18 cellular contexts compared by ENCODE assay signal in the genomic region with DNA sequence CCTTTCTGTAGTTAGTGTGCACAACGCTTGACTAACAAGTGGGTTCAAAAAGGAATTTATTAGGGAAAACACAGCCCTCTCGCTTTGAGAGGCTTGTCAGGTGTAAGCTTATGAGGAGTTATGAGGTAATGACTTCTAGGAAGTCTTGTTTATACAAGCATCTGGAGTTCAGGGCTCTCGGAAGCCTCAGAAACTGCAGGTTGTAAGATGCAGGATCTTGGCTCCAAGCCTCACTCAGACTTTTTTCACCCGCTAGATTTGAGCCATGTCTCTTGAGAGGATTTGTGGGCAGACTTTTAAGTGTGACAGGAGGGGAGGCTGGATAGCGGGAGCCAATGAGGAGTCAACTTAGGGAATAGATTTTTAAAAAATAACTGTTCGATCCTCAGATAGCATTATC.
"Had no signal": no experiment of that assay in that cellular context is flagged by ENCODE, and none has a peak within 500 bp of the region (broad histone marks: within the 10 kb centered on the region; RNA-seq: fewer than 3 reads in every experiment).

No MANE protein-coding gene starts in this region.

- H3K9me3 ChIP-seq: psoas muscle, right lobe of liver, thoracic aorta had no signal

- H3K36me3 ChIP-seq: right lobe of liver, thoracic aorta, WERI-Rb-1 had no signal

- H3K36me3 Mint-ChIP-seq: activated naive CD8-positive, alpha-beta T cell; stimulated activated effector memory CD8-positive, alpha-beta T cell treated with anti-CD3 and anti-CD28 coated beads, Interleukin-12 subunit alpha, Interleukin-12 subunit beta, amount 100 ng/mL, for 72 hours had no signal

- H3K27me3 Mint-ChIP-seq: activated naive CD8-positive, alpha-beta T cell had no signal

- H3K4me1 Mint-ChIP-seq: stimulated activated effector memory CD8-positive, alpha-beta T cell treated with anti-CD3 and anti-CD28 coated beads, Interleukin-12 subunit alpha, Interleukin-12 subunit beta, amount 100 ng/mL, for 72 hours had no signal

- H3K4me3 Mint-ChIP-seq: activated naive CD8-positive, alpha-beta T cell; nephron progenitor cell; stimulated activated effector memory CD8-positive, alpha-beta T cell treated with anti-CD3 and anti-CD28 coated beads, Interleukin-12 subunit alpha, Interleukin-12 subunit beta, amount 100 ng/mL, for 72 hours had no signal

- H3K27ac Mint-ChIP-seq: activated naive CD8-positive, alpha-beta T cell; nephron progenitor cell; stimulated activated effector memory CD8-positive, alpha-beta T cell treated with anti-CD3 and anti-CD28 coated beads, Interleukin-12 subunit alpha, Interleukin-12 subunit beta, amount 100 ng/mL, for 72 hours had no signal

- H3K27ac ChIP-seq: psoas muscle, right lobe of liver, thoracic aorta, WERI-Rb-1 had no signal

- H3K4me3 ChIP-seq: psoas muscle, right lobe of liver, thoracic aorta had no signal

- DNase-seq: activated CD4-positive, alpha-beta T cell treated with anti-CD3 and anti-CD28 coated beads for 1 hour; activated CD8-positive, alpha-beta memory T cell treated with anti-CD3 and anti-CD28 coated beads for 24 hours; activated CD8-positive, alpha-beta memory T cell treated with anti-CD3 and anti-CD28 coated beads, Interleukin-2, amount 50 U/mL, for 48 hours; activated gamma-delta T cell; effector CD4-positive, alpha-beta T cell; left colon; mammary epithelial cell; midbrain; nephron progenitor cell; psoas muscle; right lobe of liver; small intestine; stimulated activated CD4-positive, alpha-beta T cell treated with anti-CD3 and anti-CD28 coated beads, Interleukin-15, amount 100 ng/mL, for 24 hours; stimulated activated CD4-positive, alpha-beta T cell treated with anti-CD3 and anti-CD28 coated beads, Interleukin-4, amount 100 ng/mL, for 24 hours; WERI-Rb-1 had no signal

- H3K27me3 ChIP-seq: right lobe of liver had no signal

- H3K4me1 ChIP-seq: right lobe of liver had no signal

- ATAC-seq: left colon; psoas muscle; right lobe of liver; stimulated activated effector memory CD8-positive, alpha-beta T cell treated with anti-CD3 and anti-CD28 coated beads, Interleukin-12 subunit alpha, Interleukin-12 subunit beta, amount 100 ng/mL, for 72 hours had no signal
